ENCODE assay signal across 8 cellular contexts in the genomic region with DNA sequence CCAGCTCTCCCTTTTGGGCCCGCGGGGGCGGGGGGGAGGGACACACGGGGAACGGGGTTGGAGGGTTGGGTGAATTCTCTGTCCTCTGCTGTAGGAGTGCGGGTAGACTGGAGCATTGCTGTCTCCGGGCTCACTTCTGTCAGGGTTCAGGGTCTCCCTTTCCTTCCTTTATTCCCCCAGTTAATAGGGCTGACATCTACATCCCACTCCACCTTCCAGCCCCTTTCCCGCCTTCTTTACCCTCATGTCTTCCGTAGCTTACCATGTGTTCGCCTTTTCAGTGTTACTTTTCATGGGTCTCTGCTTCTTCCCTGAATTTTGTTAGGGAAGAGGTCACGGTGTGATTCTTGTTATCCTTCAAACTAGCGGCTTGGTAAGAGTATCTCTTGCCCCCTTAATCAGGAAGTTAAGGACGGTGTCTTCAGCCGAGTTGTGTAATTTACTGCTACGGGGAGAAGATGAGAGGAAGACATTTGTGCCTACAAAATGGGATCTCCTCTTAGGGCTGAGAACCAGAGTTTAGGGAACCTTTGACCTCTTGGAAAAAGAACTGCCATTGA. TPM values are rescaled to one million over a fixed set of nuclear protein-coding genes. Genes with fewer than 3 reads are reported as not detected.
DNase-seq lines count a peak whose midpoint lies in the region; ATAC-seq and TF ChIP-seq lines count a peak whose summit lies in the region.

No MANE protein-coding gene starts in this region.

- DNase-seq in LNCaP clone FGC (ENCODE audit: low read depth) (no peak), ascending aorta (ENCODE audit: low spot score in 2 of 2) (no peak), substantia nigra (lab: John Stamatoyannopoulos, UW) (peak in 1 of 49 donors; percentile 60), T1000 (lab: John Stamatoyannopoulos, UW) (no peak), DMS153 (lab: John Stamatoyannopoulos, UW) (no peak)

- H3K4me1 ChIP-seq in ascending aorta, result peaks cover 10 to 28% of the 10 kb centered on the region in 2 donors

- TF ChIP-seq CTCF in 22Rv1 (IDR thresholded peaks at IDR 0.05), result no peak
- no peak for TF ChIP-seq CTCF in LNCaP clone FGC (IDR thresholded peaks at IDR 0.05; ENCODE audit: control insufficient read depth, extremely low read depth, insufficient read depth)
- TF ChIP-seq CTCF in ascending aorta (IDR thresholded peaks at IDR 0.05), result no peak

- H3K27me3 ChIP-seq in ascending aorta (no peaks in the 10 kb centered on the region), layer of hippocampus (ENCODE audit: control insufficient read depth, insufficient read depth, low read length) (no peaks in the 10 kb centered on the region)

- peak; percentile 5 for ATAC-seq in GM18502 (IDR thresholded peaks at IDR 0.05; ENCODE audit: poor library complexity, unreplicated experiment)

- H3K9me3 ChIP-seq in ascending aorta, result no peaks in the 10 kb centered on the region

- peak overlapping the region; percentile 77 for H3K4me3 ChIP-seq in LNCaP clone FGC (ENCODE audit: low read depth, low read length)
- peak overlapping the region; percentile 92 to 96 for H3K4me3 ChIP-seq in ascending aorta

- intact Hi-C loops in ascending aorta (cut with DNase I), result loop anchor here (1.0 to 2.0 kb wide), 3 partner anchors 85 to 118 kb away; partner anchors contain the start of gene INKA2

- H3K36me3 ChIP-seq in ascending aorta, result no peaks in the 10 kb centered on the region

- peak overlapping the region; percentile 69 for H3K27ac ChIP-seq in 22Rv1
- H3K27ac ChIP-seq in ascending aorta, result peak overlapping the region; percentile 98 to 99
- H3K27ac ChIP-seq in layer of hippocampus (ENCODE audit: low read depth, low read length), result peak overlapping the region; percentile 87
- H3K27ac ChIP-seq in substantia nigra (ENCODE audit: low read depth, low read length, poor library complexity, severe bottlenecking), result peak overlapping the region; percentile 93

RNA-seq across cellular contexts. Expression of gene RAP1A, which starts 0.9 kb away (rescaled TPM):
- total RNA-seq in ascending aorta, result 44.1 TPM
